7 cellular contexts compared by ENCODE assay signal in genomic region chr10:117965984-117966383, GRCh38.
"Had no signal": no experiment of that assay in that cellular context is flagged by ENCODE, and none has a peak within 500 bp of the region (broad histone marks: within the 10 kb centered on the region; RNA-seq: fewer than 3 reads in every experiment).

No MANE protein-coding gene starts in this region.

- DNase-seq: GOT3, H7, KG1 had no signal

- FAIRE-seq: HepG2 had no signal

- H3K36me3 ChIP-seq: HAP-1 had no signal

- ATAC-seq: HCT116, HepG2 had no signal

- H3K9me3 ChIP-seq: HAP-1 had no signal

- H3K4me3 ChIP-seq: HAP-1 had no signal

- H3K27ac ChIP-seq: HL-60 had no signal
